Comparison of ENCODE assay signal across 1 cellular context in the genomic region with DNA sequence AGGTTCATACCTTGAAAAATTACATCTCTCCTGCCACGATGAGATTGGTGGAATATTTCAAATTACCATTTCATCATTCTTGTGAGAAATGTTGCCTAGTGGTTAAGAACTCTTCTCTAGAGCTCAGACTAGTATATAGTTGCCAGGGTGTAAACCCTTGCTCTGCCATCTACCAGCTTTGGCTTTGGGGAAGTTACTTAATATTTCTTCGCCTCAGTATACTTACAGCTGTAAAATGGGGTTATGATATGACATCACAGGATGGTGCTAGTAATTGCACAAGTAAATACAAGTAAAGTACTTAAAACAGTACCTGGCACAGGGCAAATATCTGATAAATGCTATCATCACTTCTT.
TF ChIP-seq lines count a peak whose summit lies in the region.

No MANE protein-coding gene starts in this region.

TF ChIP-seq in IMR-90, 13 proteins besides CTCF, POLR2A, EP300 and RAD21 (continued from another document):
- TF ChIP-seq, protein P1, sequence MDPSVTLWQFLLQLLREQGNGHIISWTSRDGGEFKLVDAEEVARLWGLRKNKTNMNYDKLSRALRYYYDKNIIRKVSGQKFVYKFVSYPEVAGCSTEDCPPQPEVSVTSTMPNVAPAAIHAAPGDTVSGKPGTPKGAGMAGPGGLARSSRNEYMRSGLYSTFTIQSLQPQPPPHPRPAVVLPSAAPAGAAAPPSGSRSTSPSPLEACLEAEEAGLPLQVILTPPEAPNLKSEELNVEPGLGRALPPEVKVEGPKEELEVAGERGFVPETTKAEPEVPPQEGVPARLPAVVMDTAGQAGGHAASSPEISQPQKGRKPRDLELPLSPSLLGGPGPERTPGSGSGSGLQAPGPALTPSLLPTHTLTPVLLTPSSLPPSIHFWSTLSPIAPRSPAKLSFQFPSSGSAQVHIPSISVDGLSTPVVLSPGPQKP (IDR thresholded peaks at IDR 0.05; ENCODE audit: borderline replicate concordance, low read depth, low read length), result no peak
- no peak for TF ChIP-seq CEBPB (IDR thresholded peaks at IDR 0.05; ENCODE audit: low read depth, low read length)
- no peak for TF ChIP-seq NFE2L2 (IDR thresholded peaks at IDR 0.05; ENCODE audit: low read depth, low read length)
- TF ChIP-seq MXI1 (IDR thresholded peaks at IDR 0.05; ENCODE audit: borderline replicate concordance, low read depth, low read length), result no peak
- TF ChIP-seq CHD1 (IDR thresholded peaks at IDR 0.05; ENCODE audit: low read depth, low read length), result no peak
- no peak for TF ChIP-seq SMC3 (IDR thresholded peaks at IDR 0.05; ENCODE audit: low read depth, low read length)
